ENCODE assay signal across 36 cellular contexts in genomic region chr21:33114276-33114675, GRCh38. TPM values are rescaled to one million over a fixed set of nuclear protein-coding genes. Genes with fewer than 3 reads are reported as not detected.
"Had no signal": no experiment of that assay in that cellular context is flagged by ENCODE, and none has a peak within 500 bp of the region (broad histone marks: within the 10 kb centered on the region; RNA-seq: fewer than 3 reads in every experiment).

No MANE protein-coding gene starts in this region.

- H3K36me3 ChIP-seq: adrenal gland, ascending aorta, brain microvascular endothelial cell, breast epithelium, cardiac muscle cell had no signal

- ATAC-seq: activated naive CD4-positive, alpha-beta T cell treated with anti-CD3 and anti-CD28 coated beads, Interleukin-2, amount 50 U/mL, for 72 hours; activated naive CD8-positive, alpha-beta T cell treated with anti-CD3 and anti-CD28 coated beads, Interleukin-2, amount 50 U/mL, for 24 hours; activated T-cell treated with anti-CD3 and anti-CD28 coated beads, Interleukin-2, amount 50 U/mL, for 4 hours; activated T-cell treated with anti-CD3 and anti-CD28 coated beads, Interleukin-2, amount 50 U/mL, for 72 hours; activated T-helper 17 cell treated with anti-CD3 and anti-CD28 coated beads, Interleukin-2, amount 50 U/mL, for 72 hours; body of pancreas had no signal

- H3K9me3 ChIP-seq: adrenal gland, ascending aorta, body of pancreas, breast epithelium had no signal

- DNase-seq: activated effector memory CD4-positive, alpha-beta T cell treated with anti-CD3 and anti-CD28 coated beads, Interleukin-2, amount 50 U/mL, for 16 hours; activated effector memory CD4-positive, alpha-beta T cell treated with Interleukin-2 at 50 U/mL for 16 hours; activated gamma-delta T cell; activated gamma-delta T cell treated with Interleukin-2 at 50 U/mL for 16 hours; activated naive CD4-positive, alpha-beta T cell; activated naive CD4-positive, alpha-beta T cell treated with anti-CD3 and anti-CD28 coated beads for 36 hours; activated naive CD4-positive, alpha-beta T cell treated with anti-CD3 and anti-CD28 coated beads, Interleukin-2, amount 10 ng/mL, durations not matched to agents 7 days and 5 days; activated naive CD4-positive, alpha-beta T cell treated with anti-CD3 and anti-CD28 coated beads, Interleukin-2, amount 50 U/mL, for 16 hours; activated naive CD4-positive, alpha-beta T cell treated with Interleukin-2 at 50 U/mL for 16 hours; activated naive CD8-positive, alpha-beta T cell treated with anti-CD3 and anti-CD28 coated beads for 36 hours; activated naive CD8-positive, alpha-beta T cell treated with anti-CD3 and anti-CD28 coated beads, Interleukin-2, amount 10 ng/mL, durations not matched to agents 7 days and 5 days; activated naive CD8-positive, alpha-beta T cell treated with anti-CD3 and anti-CD28 coated beads, Interleukin-2, amount 50 U/mL, for 24 hours; activated T-cell treated with anti-CD3 and anti-CD28 coated beads for 4 hours; activated T-cell treated with anti-CD3 and anti-CD28 coated beads, Interleukin-2, amount 50 U/mL, for 1 hour; activated T-cell treated with anti-CD3 and anti-CD28 coated beads, Interleukin-2, amount 50 U/mL, for 24 hours; activated T-cell treated with anti-CD3 and anti-CD28 coated beads, Interleukin-2, amount 50 U/mL, for 4 hours; activated T-cell treated with anti-CD3 and anti-CD28 coated beads, Interleukin-2, amount 50 U/mL, for 48 hours; activated T-cell treated with anti-CD3 and anti-CD28 coated beads, Interleukin-2, amount 50 U/mL, for 72 hours; adrenal gland; amniotic stem cell; amygdala; anterior cingulate cortex; body of pancreas; brain microvascular endothelial cell; caudate nucleus; central memory CD4-positive, alpha-beta T cell; cerebellar nuclear complex had no signal

- H3K4me3 ChIP-seq: adrenal gland, ascending aorta, body of pancreas, breast epithelium, cardiac muscle cell had no signal

- H3K27ac ChIP-seq: adrenal gland, ascending aorta, body of pancreas, brain microvascular endothelial cell, breast epithelium, cardiac muscle cell had no signal

- H3K4me1 ChIP-seq: adrenal gland, ascending aorta, breast epithelium had no signal

RNA-seq across cellular contexts. Expression of gene OLIG1, which starts 44.3 kb away (rescaled TPM):
- total RNA-seq: activated naive CD4-positive, alpha-beta T cell treated with anti-CD3 and anti-CD28 coated beads for 36 hours; activated naive CD8-positive, alpha-beta T cell treated with anti-CD3 and anti-CD28 coated beads, Interleukin-2, amount 10 ng/mL, durations not matched to agents 7 days and 5 days; activated T-cell treated with anti-CD3 and anti-CD28 coated beads, Interleukin-2, amount 50 U/mL, for 4 hours; activated T-cell treated with anti-CD3 and anti-CD28 coated beads, Interleukin-2, amount 50 U/mL, for 72 hours; activated T-helper 1 cell treated with anti-CD3 and anti-CD28 coated beads, Interleukin-12 subunit alpha, Interleukin-12 subunit beta, Interleukin-2, Interleukin-4 antibody, amounts not matched to agents 30 ng/mL and 10 ng/mL and 1 ng/mL, durations not matched to agents 14 hours and 24 hours and 36 hours; activated T-helper 17 cell treated with anti-CD3 and anti-CD28 coated beads, Interleukin-2, amount 50 U/mL, for 72 hours; aorta; ascending aorta; astrocyte; body of pancreas; breast epithelium; bronchial epithelial cell; cardiac muscle cell had no signal
- polyA plus RNA-seq: aorta had no signal
